In the genomic region with DNA sequence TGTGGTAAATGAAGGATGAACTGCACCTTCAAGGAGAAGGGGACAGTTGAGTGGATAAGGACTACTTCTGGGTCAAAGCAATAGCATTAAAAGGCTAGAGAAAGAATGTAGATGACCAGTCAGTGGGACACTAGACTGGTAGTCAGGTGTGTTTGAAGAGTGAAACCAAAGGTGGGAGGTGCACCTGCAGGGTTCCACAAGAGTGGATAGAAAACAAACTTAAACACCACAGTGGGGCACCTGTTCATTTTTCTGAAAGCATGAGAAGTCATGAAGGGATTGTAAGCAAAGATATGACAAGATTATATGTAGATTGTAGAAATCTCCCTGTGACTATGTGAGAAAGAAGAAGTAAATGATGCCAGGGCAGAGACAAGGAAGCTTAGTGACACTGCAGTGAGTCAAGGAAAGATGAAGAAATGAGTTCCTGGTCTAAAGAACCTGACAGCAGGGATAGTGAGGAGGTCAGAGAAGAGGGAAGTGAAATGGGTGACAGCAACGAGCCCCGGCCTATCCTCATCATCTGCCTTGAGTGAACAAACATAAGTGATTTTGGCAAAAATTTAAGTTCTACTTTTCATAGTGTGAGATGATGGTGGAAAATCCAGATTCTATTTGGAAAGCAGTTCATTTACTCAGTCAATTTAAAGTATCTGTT, we compare ENCODE assay signal across 1 cellular context.
TF ChIP-seq lines count a peak whose summit lies in the region.

No MANE protein-coding gene starts in this region.

TF ChIP-seq in WTC11, 78 proteins besides CTCF, POLR2A, EP300 and RAD21 (continued from another document):
- TF ChIP-seq MYBL2 (CRISPR knock-in tag; IDR thresholded peaks at IDR 0.05), result no peak
